1 cellular context compared by ENCODE assay signal in genomic region chr5:73637565-73637964, GRCh38.
TF ChIP-seq lines count a peak whose summit lies in the region.

No MANE protein-coding gene starts in this region.

TF ChIP-seq in HepG2, 621 proteins besides CTCF, POLR2A, EP300 and RAD21 (continued from another document):
- TF ChIP-seq AKNA (CRISPR knock-in tag; IDR thresholded peaks at IDR 0.05; ENCODE audit: borderline replicate concordance) (no peak), YEATS2 (CRISPR knock-in tag; IDR thresholded peaks at IDR 0.05; ENCODE audit: borderline replicate concordance) (no peak), ZNF879 (CRISPR knock-in tag; IDR thresholded peaks at IDR 0.05) (no peak), SNRNP70 (IDR thresholded peaks at IDR 0.05; ENCODE audit: low read depth, low read length) (no peak), ZNF382 (CRISPR knock-in tag; IDR thresholded peaks at IDR 0.05; ENCODE audit: borderline replicate concordance) (no peak), PHF8 (CRISPR knock-in tag; IDR thresholded peaks at IDR 0.05) (no peak), NFATC3 (CRISPR knock-in tag; IDR thresholded peaks at IDR 0.05) (no peak), ZNF850 (CRISPR knock-in tag; conservative IDR thresholded peaks at IDR 0.05) (no peak), HOMEZ (CRISPR knock-in tag; IDR thresholded peaks at IDR 0.05; ENCODE audit: low read depth) (no peak), TBX3 (IDR thresholded peaks at IDR 0.05; ENCODE audit: borderline replicate concordance) (no peak), PCBP1 (IDR thresholded peaks at IDR 0.05; ENCODE audit: borderline replicate concordance, low read depth, low read length) (no peak), RCOR2 (CRISPR knock-in tag; IDR thresholded peaks at IDR 0.05) (no peak), RBM39 (IDR thresholded peaks at IDR 0.05; ENCODE audit: low read depth, low read length, poor library complexity, severe bottlenecking) (no peak), NCOA5 (CRISPR knock-in tag; IDR thresholded peaks at IDR 0.05) (no peak)
